Comparison of ENCODE assay signal across 9 cellular contexts in the genomic region with DNA sequence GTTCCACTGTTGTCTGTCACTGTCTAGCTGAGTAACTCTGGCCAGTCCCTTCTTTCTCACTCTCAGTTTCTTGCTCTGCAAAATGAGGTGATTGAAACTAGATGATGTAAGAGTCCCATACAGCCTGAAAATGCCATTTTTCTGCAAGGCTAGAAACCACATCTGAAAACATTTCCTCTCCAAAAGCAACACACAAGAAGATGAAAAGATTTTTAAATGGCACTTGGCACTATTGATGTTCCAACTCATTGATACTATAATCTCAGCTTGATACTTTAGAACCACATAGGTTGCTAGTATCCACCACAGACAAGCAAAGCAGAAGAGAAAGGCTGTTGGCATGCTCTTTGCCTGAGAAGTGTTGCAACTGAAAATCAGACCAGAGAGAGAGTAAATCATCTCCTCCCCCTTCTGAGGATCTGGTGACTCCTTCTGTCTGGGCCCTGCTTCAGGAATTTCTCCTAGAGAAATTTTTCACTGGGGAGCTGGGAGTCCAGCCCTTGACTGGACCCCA.
DNase-seq lines count a peak whose midpoint lies in the region; ATAC-seq lines count a peak whose summit lies in the region.
"Had no signal": no experiment of that assay in that cellular context is flagged by ENCODE, and none has a peak within 500 bp of the region (broad histone marks: within the 10 kb centered on the region; RNA-seq: fewer than 3 reads in every experiment).

No MANE protein-coding gene starts in this region.

- no peaks in the 10 kb centered on the region for H3K4me1 Mint-ChIP-seq in T-helper 17 cell
- H3K4me1 Mint-ChIP-seq in activated T-cell treated with anti-CD3 and anti-CD28 coated beads, Interleukin-2, amount 50 U/mL, for 24 hours (ENCODE audit: low read depth): no peaks in the 10 kb centered on the region

- H3K27me3 Mint-ChIP-seq in T-helper 17 cell: no peaks in the 10 kb centered on the region
- H3K27me3 Mint-ChIP-seq in activated T-cell treated with anti-CD3 and anti-CD28 coated beads, Interleukin-2, amount 50 U/mL, for 24 hours: no peaks in the 10 kb centered on the region

- no peaks in the 10 kb centered on the region for H3K9me3 ChIP-seq in T-helper 17 cell (ENCODE audit: control insufficient read depth, low read length, poor library complexity, severe bottlenecking)

- H3K36me3 Mint-ChIP-seq in T-helper 17 cell (ENCODE audit: low read depth): no peaks in the 10 kb centered on the region
- H3K36me3 Mint-ChIP-seq in activated T-cell treated with anti-CD3 and anti-CD28 coated beads, Interleukin-2, amount 50 U/mL, for 24 hours (ENCODE audit: low read depth): no peaks in the 10 kb centered on the region

- H3K4me3 Mint-ChIP-seq in T-helper 17 cell: no peak overlapping the region
- H3K4me3 Mint-ChIP-seq in activated T-cell treated with anti-CD3 and anti-CD28 coated beads, Interleukin-2, amount 50 U/mL, for 24 hours: no peak overlapping the region

- DNase-seq in kidney tubule cell (ENCODE audit: low spot score) (peak; percentile 1), T-helper 17 cell (no peak), MV-4-11 (lab: John Stamatoyannopoulos, UW) (no peak)
- DNase-seq in stimulated activated CD4-positive, alpha-beta T cell treated with anti-CD3 and anti-CD28 coated beads, Interleukin-4, amount 100 ng/mL, for 24 hours: no peak
- no peak for DNase-seq in activated T-cell treated with anti-CD3 and anti-CD28 coated beads, Interleukin-2, amount 50 U/mL, for 24 hours
- DNase-seq: activated T-cell treated with anti-CD3 and anti-CD28 coated beads, Interleukin-2, amount 50 U/mL, for 48 hours had no signal

- H3K9me3 Mint-ChIP-seq in activated T-cell treated with anti-CD3 and anti-CD28 coated beads, Interleukin-2, amount 50 U/mL, for 24 hours: peaks cover 24% of the 10 kb centered on the region

- ATAC-seq in GM18508 (IDR thresholded peaks at IDR 0.05; ENCODE audit: insufficient read depth, unreplicated experiment) (peak; percentile 98), GM21528 (IDR thresholded peaks at IDR 0.05; ENCODE audit: low FRiP score, unreplicated experiment) (peak; percentile 99), HG03354 (IDR thresholded peaks at IDR 0.05; ENCODE audit: poor library complexity, severe bottlenecking, unreplicated experiment) (peak; percentile 97), T-helper 17 cell (no peak)

- H3K27ac Mint-ChIP-seq in T-helper 17 cell: no peak overlapping the region
- no peak overlapping the region for H3K27ac Mint-ChIP-seq in activated T-cell treated with anti-CD3 and anti-CD28 coated beads, Interleukin-2, amount 50 U/mL, for 24 hours
